9 cellular contexts compared by ENCODE assay signal in the genomic region with DNA sequence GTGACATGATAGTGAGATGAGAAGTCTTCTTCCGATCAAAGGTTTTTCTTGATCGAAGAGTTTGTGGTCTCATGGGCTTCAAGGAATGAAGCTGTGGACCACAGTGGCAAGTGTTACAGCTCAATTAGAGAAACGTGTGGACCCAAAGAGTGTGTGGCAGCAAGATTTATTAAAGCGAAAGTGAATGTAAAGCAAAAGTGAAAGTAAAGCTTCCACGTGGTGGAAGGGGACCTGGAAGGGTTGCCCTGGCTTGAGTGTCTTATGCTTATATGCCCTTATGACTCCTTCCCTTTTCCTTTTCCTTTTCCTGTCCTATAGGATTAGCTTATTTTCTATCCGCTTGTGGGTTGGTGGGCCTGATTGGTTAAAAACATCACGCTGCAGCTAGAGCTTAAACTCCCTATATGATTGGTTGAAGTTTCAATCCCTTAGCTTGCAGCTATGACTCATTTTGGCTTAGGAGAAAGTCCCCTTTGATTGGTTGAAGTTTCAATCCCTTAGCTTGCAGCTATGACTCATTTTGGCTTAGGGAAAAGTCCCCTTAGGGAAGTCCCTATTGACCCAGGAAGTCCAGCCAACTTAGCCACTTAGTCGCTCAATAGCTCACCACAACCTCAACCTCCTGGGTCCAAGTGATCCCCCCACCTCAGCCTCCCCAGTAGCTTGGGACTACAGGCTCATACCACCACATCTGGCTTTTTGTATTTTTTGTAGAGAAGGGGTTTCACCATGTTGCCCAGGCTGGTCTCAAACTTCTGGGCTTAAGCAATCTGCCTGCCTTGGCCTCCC. TPM values are rescaled to one million over a fixed set of nuclear protein-coding genes. Genes with fewer than 3 reads are reported as not detected.
DNase-seq lines count a peak whose midpoint lies in the region; ATAC-seq and TF ChIP-seq lines count a peak whose summit lies in the region.
"Had no signal": no experiment of that assay in that cellular context is flagged by ENCODE, and none has a peak within 500 bp of the region (broad histone marks: within the 10 kb centered on the region; RNA-seq: fewer than 3 reads in every experiment).

No MANE protein-coding gene starts in this region.

- TF ChIP-seq CTCF in coronary artery (IDR thresholded peaks at IDR 0.05): no peak

- peaks cover 19 to 24% (median 22%) of the 10 kb centered on the region in 3 donors for H3K4me1 Mint-ChIP-seq in T-cell

- peaks cover 2% of the 10 kb centered on the region for H3K36me3 Mint-ChIP-seq in T-cell

- no peak overlapping the region for H3K27ac ChIP-seq in coronary artery
- H3K27ac ChIP-seq: VCaP had no signal

- CTCF ChIA-PET in T-cell (lab: Charles Lee): interaction anchor here (0.5 to 6.3 kb wide), 10 partner anchors 105 to 936 kb away, joined by 3 to 74 read pairs (median 4); a partner anchor contains a TSS

- ATAC-seq in GM18868 (IDR thresholded peaks at IDR 0.05; ENCODE audit: unreplicated experiment): peak; percentile 33
- ATAC-seq in HG03108 (IDR thresholded peaks at IDR 0.05; ENCODE audit: unreplicated experiment): peak; percentile 37
- peak; percentile 36 to 54 (median 50) for ATAC-seq in T-cell (replicated peaks in 1 of 4)
- no peak for ATAC-seq in HG03045 (IDR thresholded peaks at IDR 0.05; ENCODE audit: unreplicated experiment)

- H3K27me3 Mint-ChIP-seq in T-cell: peaks cover under 1 to 4% of the 10 kb centered on the region in 2 donors

- POLR2A ChIA-PET in T-cell (lab: Charles Lee): interaction anchor here (0.6 to 1.3 kb wide), 5 partner anchors 90 to 371 kb away, joined by 3 to 16 read pairs (median 3); a partner anchor contains a TSS

- DNase-seq in T-cell: peak in 20 of 34 experiments; percentile 2 to 31 (median 10)
- no peak for DNase-seq in coronary artery (ENCODE audit: low spot score)
- peak; percentile 12 to 31 (median 14) for DNase-seq in stimulated activated CD4-positive, alpha-beta T cell treated with anti-CD3 and anti-CD28 coated beads, Interleukin-12 subunit alpha, Interleukin-12 subunit beta, amount 100 ng/mL, for 48 hours (ENCODE audit: low read depth in 2 of 3, low spot score in 1 of 3)
- no peak for DNase-seq in retina
- DNase-seq in NCI-H146 (lab: John Stamatoyannopoulos, UW): no peak

- peak overlapping the region; percentile 93 to 96 for H3K27ac Mint-ChIP-seq in T-cell

- H3K9me3 Mint-ChIP-seq in T-cell: peaks cover 0 to 3% (median 0%) of the 10 kb centered on the region in 3 donors

- peak overlapping the region; percentile 71 to 88 (median 83) for H3K4me3 Mint-ChIP-seq in T-cell

- H3K4me3 ChIP-seq in coronary artery: peak overlapping the region; percentile 33

RNA-seq across cellular contexts. Expression of a gene that starts 34.7 kb away (rescaled TPM):
- 10 to 100 TPM; 44.6 to 71.6 (median 58.4) TPM for total RNA-seq in T-cell

Comparison
In these comparisons a context has a peak if more than half of its experiments do, and no peak if none do; other contexts are left out.
1. DNase-seq: peak in T-cell (20 of 34) and stimulated activated CD4-positive, alpha-beta T cell treated with anti-CD3 and anti-CD28 coated beads, Interleukin-12 subunit alpha, Interleukin-12 subunit beta, amount 100 ng/mL, for 48 hours (3 of 3); none in coronary artery (single experiment), retina (single experiment) and NCI-H146 (single experiment).